In genomic region chr14:23034498-23035302, GRCh38 we compare ENCODE assay signal across 1 cellular context.
TF ChIP-seq lines count a peak whose summit lies in the region.

TSS of gene PSMB5 (minus strand) at chr14:23034900. CDS start at chr14:23034881, 19 bp downstream.

TF ChIP-seq in K562, 482 proteins besides CTCF, POLR2A, EP300 and RAD21 (continued from another document and continues in another):
- TF ChIP-seq ZC3H4 (CRISPR knock-in tag; IDR thresholded peaks at IDR 0.05; ENCODE audit: borderline replicate concordance) (no peak), KDM2B (CRISPR knock-in tag; IDR thresholded peaks at IDR 0.05) (no peak), SP1 (CRISPR knock-in tag; IDR thresholded peaks at IDR 0.05) (peak; percentile 80), CBX1 (IDR thresholded peaks at IDR 0.05; ENCODE audit: low read depth) (0 out of 2 replicates have a peak, but pooled peaks have one; percentile 21), MCM3 (IDR thresholded peaks at IDR 0.05) (no peak), MBD2 (IDR thresholded peaks at IDR 0.05; ENCODE audit: borderline replicate concordance, low read depth) (peak; percentile 78), KDM4B (IDR thresholded peaks at IDR 0.05; ENCODE audit: borderline replicate concordance in 2 of 2, low read depth in 1 of 2) (no peak), TAF9B (IDR thresholded peaks at IDR 0.05; ENCODE audit: partially characterized antibody) (peak; percentile 85), GTF2F1 (IDR thresholded peaks at IDR 0.05; ENCODE audit: low read depth, low read length) (no peak), ZNF785 (CRISPR knock-in tag; IDR thresholded peaks at IDR 0.05) (no peak), KDM5B (IDR thresholded peaks at IDR 0.05; ENCODE audit: insufficient replicate concordance, low read depth, low read length) (peak; percentile 87), CEBPG (CRISPR knock-in tag; IDR thresholded peaks at IDR 0.05) (peak; percentile 96), CEBPG (tag; conservative IDR thresholded peaks at IDR 0.05 in 1 of 2, IDR thresholded peaks at IDR 0.05 in 1 of 2) (peak; percentile 94 to 97), ZNF165 (CRISPR knock-in tag; IDR thresholded peaks at IDR 0.05; ENCODE audit: borderline replicate concordance) (no peak), ZNF184 (CRISPR knock-in tag; IDR thresholded peaks at IDR 0.05) (no peak), SNAPC5 (CRISPR knock-in tag; IDR thresholded peaks at IDR 0.05) (no peak), SUPT5H (IDR thresholded peaks at IDR 0.05) (peak; percentile 83), HOXB6 (CRISPR knock-in tag; IDR thresholded peaks at IDR 0.05; ENCODE audit: borderline replicate concordance) (no peak), NFRKB (IDR thresholded peaks at IDR 0.05; ENCODE audit: low read depth) (peak; percentile 98), E2F1 (CRISPR knock-in tag; IDR thresholded peaks at IDR 0.05) (no peak), PKNOX1 (IDR thresholded peaks at IDR 0.05) (no peak; the same call in 1 of the 2 replicates), MYC (IDR thresholded peaks at IDR 0.05; ENCODE audit: low read depth, low read length) (peak; percentile 67), MYC (CRISPR knock-in tag; IDR thresholded peaks at IDR 0.05; ENCODE audit: borderline replicate concordance, low read depth) (peak; percentile 61; the same call in 1 of the 2 replicates), ZFP1 (CRISPR knock-in tag; IDR thresholded peaks at IDR 0.05) (no peak), TBL1XR1 (IDR thresholded peaks at IDR 0.05; ENCODE audit: low read length in 2 of 2) (no peak), JUNB (CRISPR knock-in tag; conservative IDR thresholded peaks at IDR 0.05) (no peak), SNRNP70 (optimal IDR thresholded peaks at IDR 0.05; ENCODE audit: low read depth, low read length) (no peak), CHD2 (IDR thresholded peaks at IDR 0.05; ENCODE audit: low read depth, low read length) (no peak), ZNF175 (CRISPR knock-in tag; IDR thresholded peaks at IDR 0.05; ENCODE audit: low read depth) (no peak), HNRNPUL1 (IDR thresholded peaks at IDR 0.05; ENCODE audit: low read length) (no peak), ZNF124 (CRISPR knock-in tag; IDR thresholded peaks at IDR 0.05) (no peak), ZNF518B (CRISPR knock-in tag; IDR thresholded peaks at IDR 0.05) (no peak), C11orf30 (IDR thresholded peaks at IDR 0.05; ENCODE audit: low read depth) (peak; percentile 92), NUFIP1 (IDR thresholded peaks at IDR 0.05; ENCODE audit: partially characterized antibody) (no peak), ELF1 (tag; IDR thresholded peaks at IDR 0.05) (peak; percentile 90), NFYB (IDR thresholded peaks at IDR 0.05; ENCODE audit: extremely low read depth, insufficient read length) (no peak), MCM2 (IDR thresholded peaks at IDR 0.05; ENCODE audit: low read depth) (no peak), SAFB (IDR thresholded peaks at IDR 0.05; ENCODE audit: borderline replicate concordance, low read depth, low read length) (no peak), PHB (CRISPR knock-in tag; IDR thresholded peaks at IDR 0.05) (no peak), ZFP91 (CRISPR knock-in tag; IDR thresholded peaks at IDR 0.05) (no peak)
- TF ChIP-seq, protein P1, sequence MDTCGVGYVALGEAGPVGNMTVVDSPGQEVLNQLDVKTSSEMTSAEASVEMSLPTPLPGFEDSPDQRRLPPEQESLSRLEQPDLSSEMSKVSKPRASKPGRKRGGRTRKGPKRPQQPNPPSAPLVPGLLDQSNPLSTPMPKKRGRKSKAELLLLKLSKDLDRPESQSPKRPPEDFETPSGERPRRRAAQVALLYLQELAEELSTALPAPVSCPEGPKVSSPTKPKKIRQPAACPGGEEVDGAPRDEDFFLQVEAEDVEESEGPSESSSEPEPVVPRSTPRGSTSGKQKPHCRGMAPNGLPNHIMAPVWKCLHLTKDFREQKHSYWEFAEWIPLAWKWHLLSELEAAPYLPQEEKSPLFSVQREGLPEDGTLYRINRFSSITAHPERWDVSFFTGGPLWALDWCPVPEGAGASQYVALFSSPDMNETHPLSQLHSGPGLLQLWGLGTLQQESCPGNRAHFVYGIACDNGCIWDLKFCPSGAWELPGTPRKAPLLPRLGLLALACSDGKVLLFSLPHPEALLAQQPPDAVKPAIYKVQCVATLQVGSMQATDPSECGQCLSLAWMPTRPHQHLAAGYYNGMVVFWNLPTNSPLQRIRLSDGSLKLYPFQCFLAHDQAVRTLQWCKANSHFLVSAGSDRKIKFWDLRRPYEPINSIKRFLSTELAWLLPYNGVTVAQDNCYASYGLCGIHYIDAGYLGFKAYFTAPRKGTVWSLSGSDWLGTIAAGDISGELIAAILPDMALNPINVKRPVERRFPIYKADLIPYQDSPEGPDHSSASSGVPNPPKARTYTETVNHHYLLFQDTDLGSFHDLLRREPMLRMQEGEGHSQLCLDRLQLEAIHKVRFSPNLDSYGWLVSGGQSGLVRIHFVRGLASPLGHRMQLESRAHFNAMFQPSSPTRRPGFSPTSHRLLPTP (IDR thresholded peaks at IDR 0.05; ENCODE audit: borderline replicate concordance, extremely low read depth, insufficient read length): no peak
- TF ChIP-seq, protein P2, sequence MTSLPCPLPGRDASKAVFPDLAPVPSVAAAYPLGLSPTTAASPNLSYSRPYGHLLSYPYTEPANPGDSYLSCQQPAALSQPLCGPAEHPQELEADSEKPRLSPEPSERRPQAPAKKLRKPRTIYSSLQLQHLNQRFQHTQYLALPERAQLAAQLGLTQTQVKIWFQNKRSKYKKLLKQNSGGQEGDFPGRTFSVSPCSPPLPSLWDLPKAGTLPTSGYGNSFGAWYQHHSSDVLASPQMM (CRISPR knock-in tag; IDR thresholded peaks at IDR 0.05): no peak
- TF ChIP-seq, protein P3, sequence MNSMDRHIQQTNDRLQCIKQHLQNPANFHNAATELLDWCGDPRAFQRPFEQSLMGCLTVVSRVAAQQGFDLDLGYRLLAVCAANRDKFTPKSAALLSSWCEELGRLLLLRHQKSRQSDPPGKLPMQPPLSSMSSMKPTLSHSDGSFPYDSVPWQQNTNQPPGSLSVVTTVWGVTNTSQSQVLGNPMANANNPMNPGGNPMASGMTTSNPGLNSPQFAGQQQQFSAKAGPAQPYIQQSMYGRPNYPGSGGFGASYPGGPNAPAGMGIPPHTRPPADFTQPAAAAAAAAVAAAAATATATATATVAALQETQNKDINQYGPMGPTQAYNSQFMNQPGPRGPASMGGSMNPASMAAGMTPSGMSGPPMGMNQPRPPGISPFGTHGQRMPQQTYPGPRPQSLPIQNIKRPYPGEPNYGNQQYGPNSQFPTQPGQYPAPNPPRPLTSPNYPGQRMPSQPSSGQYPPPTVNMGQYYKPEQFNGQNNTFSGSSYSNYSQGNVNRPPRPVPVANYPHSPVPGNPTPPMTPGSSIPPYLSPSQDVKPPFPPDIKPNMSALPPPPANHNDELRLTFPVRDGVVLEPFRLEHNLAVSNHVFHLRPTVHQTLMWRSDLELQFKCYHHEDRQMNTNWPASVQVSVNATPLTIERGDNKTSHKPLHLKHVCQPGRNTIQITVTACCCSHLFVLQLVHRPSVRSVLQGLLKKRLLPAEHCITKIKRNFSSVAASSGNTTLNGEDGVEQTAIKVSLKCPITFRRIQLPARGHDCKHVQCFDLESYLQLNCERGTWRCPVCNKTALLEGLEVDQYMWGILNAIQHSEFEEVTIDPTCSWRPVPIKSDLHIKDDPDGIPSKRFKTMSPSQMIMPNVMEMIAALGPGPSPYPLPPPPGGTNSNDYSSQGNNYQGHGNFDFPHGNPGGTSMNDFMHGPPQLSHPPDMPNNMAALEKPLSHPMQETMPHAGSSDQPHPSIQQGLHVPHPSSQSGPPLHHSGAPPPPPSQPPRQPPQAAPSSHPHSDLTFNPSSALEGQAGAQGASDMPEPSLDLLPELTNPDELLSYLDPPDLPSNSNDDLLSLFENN (IDR thresholded peaks at IDR 0.05; ENCODE audit: low read depth in 2 of 2, low read length in 2 of 2): no peak
- TF ChIP-seq, protein P4, sequence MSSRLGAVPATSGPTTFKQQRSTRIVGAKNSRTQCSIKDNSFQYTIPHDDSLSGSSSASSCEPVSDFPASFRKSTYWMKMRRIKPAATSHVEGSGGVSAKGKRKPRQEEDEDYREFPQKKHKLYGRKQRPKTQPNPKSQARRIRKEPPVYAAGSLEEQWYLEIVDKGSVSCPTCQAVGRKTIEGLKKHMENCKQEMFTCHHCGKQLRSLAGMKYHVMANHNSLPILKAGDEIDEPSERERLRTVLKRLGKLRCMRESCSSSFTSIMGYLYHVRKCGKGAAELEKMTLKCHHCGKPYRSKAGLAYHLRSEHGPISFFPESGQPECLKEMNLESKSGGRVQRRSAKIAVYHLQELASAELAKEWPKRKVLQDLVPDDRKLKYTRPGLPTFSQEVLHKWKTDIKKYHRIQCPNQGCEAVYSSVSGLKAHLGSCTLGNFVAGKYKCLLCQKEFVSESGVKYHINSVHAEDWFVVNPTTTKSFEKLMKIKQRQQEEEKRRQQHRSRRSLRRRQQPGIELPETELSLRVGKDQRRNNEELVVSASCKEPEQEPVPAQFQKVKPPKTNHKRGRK (tag; IDR thresholded peaks at IDR 0.05): no peak
- TF ChIP-seq, protein P5, sequence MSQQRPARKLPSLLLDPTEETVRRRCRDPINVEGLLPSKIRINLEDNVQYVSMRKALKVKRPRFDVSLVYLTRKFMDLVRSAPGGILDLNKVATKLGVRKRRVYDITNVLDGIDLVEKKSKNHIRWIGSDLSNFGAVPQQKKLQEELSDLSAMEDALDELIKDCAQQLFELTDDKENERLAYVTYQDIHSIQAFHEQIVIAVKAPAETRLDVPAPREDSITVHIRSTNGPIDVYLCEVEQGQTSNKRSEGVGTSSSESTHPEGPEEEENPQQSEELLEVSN (IDR thresholded peaks at IDR 0.05; ENCODE audit: borderline replicate concordance in 1 of 2, extremely low read depth in 1 of 2, insufficient read depth in 1 of 2, insufficient read length in 1 of 2, low read depth in 1 of 2, low read length in 1 of 2, poor library complexity in 1 of 2, severe bottlenecking in 1 of 2): no peak
